In the genomic region with DNA sequence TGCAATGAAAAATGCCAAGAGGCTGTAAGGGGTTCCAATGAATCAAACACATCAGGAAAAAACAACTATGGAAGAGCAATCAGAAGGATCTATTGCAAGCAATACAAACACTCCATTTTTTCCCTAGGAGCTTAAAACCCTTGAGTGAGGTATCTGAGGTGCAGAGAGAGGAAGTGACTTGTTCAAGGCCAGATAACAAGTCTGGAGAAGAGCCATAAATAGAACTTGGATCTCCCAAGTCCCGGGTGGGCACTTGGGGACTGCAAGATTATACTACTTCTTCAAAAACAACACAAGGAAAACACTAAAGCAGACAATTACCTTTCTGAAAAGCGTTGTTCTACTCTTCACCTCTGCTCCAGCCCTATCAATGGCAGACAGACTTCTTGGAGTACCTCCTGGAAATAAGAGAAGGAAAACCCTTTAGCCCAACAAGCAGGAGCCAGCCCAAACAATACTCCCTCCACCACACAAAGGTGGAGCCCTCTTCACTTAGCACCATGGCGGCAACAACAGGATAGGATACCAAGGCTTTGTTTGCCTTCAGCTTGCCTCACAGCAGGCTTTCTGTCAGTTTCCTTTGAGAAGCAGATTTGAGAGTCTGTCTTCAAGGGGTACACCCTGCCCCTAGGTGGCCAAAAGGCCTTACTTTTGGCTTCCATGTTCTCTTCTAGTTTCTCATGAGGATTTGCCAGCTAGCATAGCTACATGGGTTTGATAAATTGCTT, we compare ENCODE assay signal across 2 cellular contexts.
A peak's percentile ranks its signal among the peaks of the same experiment; 100 is the strongest.
TF ChIP-seq lines count a peak whose summit lies in the region.

No MANE protein-coding gene starts in this region.

TF ChIP-seq in A549, 52 proteins besides CTCF, POLR2A, EP300 and RAD21:
- TF ChIP-seq EHF (CRISPR knock-in tag; IDR thresholded peaks at IDR 0.05): no peak
- TF ChIP-seq ZSCAN20 (CRISPR knock-in tag; IDR thresholded peaks at IDR 0.05): no peak
- no peak for TF ChIP-seq KDM1A (IDR thresholded peaks at IDR 0.05; ENCODE audit: low read depth)
- TF ChIP-seq ZFP36 (IDR thresholded peaks at IDR 0.05; ENCODE audit: borderline replicate concordance, partially characterized antibody): no peak
- TF ChIP-seq FOXS1 (CRISPR knock-in tag; IDR thresholded peaks at IDR 0.05): no peak
- no peak for TF ChIP-seq FOSL2 (IDR thresholded peaks at IDR 0.05)
- TF ChIP-seq FOSL2 (CRISPR knock-in tag; IDR thresholded peaks at IDR 0.05): no peak
- TF ChIP-seq CEBPB (IDR thresholded peaks at IDR 0.05): no peak
- no peak for TF ChIP-seq JUN (IDR thresholded peaks at IDR 0.05)
- TF ChIP-seq CHD4 (IDR thresholded peaks at IDR 0.05; ENCODE audit: borderline replicate concordance): no peak
- no peak for TF ChIP-seq SMC3 (IDR thresholded peaks at IDR 0.05)
- no peak for TF ChIP-seq KDM5A (IDR thresholded peaks at IDR 0.05)
- no peak for TF ChIP-seq PHF8 (IDR thresholded peaks at IDR 0.05; ENCODE audit: borderline replicate concordance, low read depth)
- TF ChIP-seq NR3C1 (IDR thresholded peaks at IDR 0.05): no peak
- TF ChIP-seq MAFK (IDR thresholded peaks at IDR 0.05; ENCODE audit: partially characterized antibody): no peak

TF ChIP-seq in endothelial cell of umbilical vein, 7 proteins besides CTCF, POLR2A, EP300 and RAD21:
- TF ChIP-seq POLR2AphosphoS5 (IDR thresholded peaks at IDR 0.05; ENCODE audit: insufficient read depth, low read depth, low read length): no peak
- TF ChIP-seq MYC (IDR thresholded peaks at IDR 0.05; ENCODE audit: low read depth, low read length): no peak
- peak; percentile 16 for TF ChIP-seq GATA2 (IDR thresholded peaks at IDR 0.05; ENCODE audit: insufficient read depth, insufficient read length, low read depth, low read length)
- no peak for TF ChIP-seq FOS (IDR thresholded peaks at IDR 0.05; ENCODE audit: borderline replicate concordance, insufficient read depth, low read length)
